In genomic region chr4:71550220-71551190, GRCh38 we compare ENCODE assay signal across 12 cellular contexts.
DNase-seq lines count a peak whose midpoint lies in the region; ATAC-seq and TF ChIP-seq lines count a peak whose summit lies in the region.
"Had no signal": no experiment of that assay in that cellular context is flagged by ENCODE, and none has a peak within 500 bp of the region (broad histone marks: within the 10 kb centered on the region; RNA-seq: fewer than 3 reads in every experiment).

No MANE protein-coding gene starts in this region.

- peak; percentile 45 for TF ChIP-seq CTCF in OCI-LY3 (IDR thresholded peaks at IDR 0.05; ENCODE audit: low read depth, low read length)

- peaks cover 12% of the 10 kb centered on the region for H3K27me3 ChIP-seq in OCI-LY3 (ENCODE audit: low read depth, low read length)
- H3K27me3 ChIP-seq: gastrocnemius medialis had no signal

- no peak overlapping the region for H3K27ac Mint-ChIP-seq in stimulated activated naive CD8-positive, alpha-beta T cell treated with anti-CD3 and anti-CD28 coated beads, Interleukin-15, amount 100 ng/mL, for 72 hours
- H3K27ac Mint-ChIP-seq: activated naive CD4-positive, alpha-beta T cell treated with anti-CD3 and anti-CD28 coated beads, Interleukin-2, amount 10 ng/mL, durations not matched to agents 7 days and 5 days; naive B cell had no signal

- DNase-seq in fibroblast of the conjunctiva (ENCODE audit: low read depth) = peak; percentile 24
- peak; percentile 89 for DNase-seq in renal cortical epithelial cell (ENCODE audit: low read depth)
- no peak for DNase-seq in SKM-1 (lab: John Stamatoyannopoulos, UW; ENCODE audit: unreplicated experiment)
- no peak for DNase-seq in stimulated activated naive CD4-positive, alpha-beta T cell (lab: John Stamatoyannopoulos, UW)
- no peak for DNase-seq in NCI-H1436 treated with DMSO at 0.1 percent for 48 hours (lab: John Stamatoyannopoulos, UW)
- DNase-seq in stimulated activated naive CD8-positive, alpha-beta T cell treated with anti-CD3 and anti-CD28 coated beads, Interleukin-15, amount 100 ng/mL, for 72 hours = no peak
- DNase-seq: activated naive CD4-positive, alpha-beta T cell treated with anti-CD3 and anti-CD28 coated beads, Interleukin-2, amount 10 ng/mL, durations not matched to agents 7 days and 5 days; gastrocnemius medialis; naive B cell had no signal

- no peaks in the 10 kb centered on the region for H3K27me3 Mint-ChIP-seq in stimulated activated naive CD8-positive, alpha-beta T cell treated with anti-CD3 and anti-CD28 coated beads, Interleukin-15, amount 100 ng/mL, for 72 hours
- H3K27me3 Mint-ChIP-seq: activated naive CD4-positive, alpha-beta T cell treated with anti-CD3 and anti-CD28 coated beads, Interleukin-2, amount 10 ng/mL, durations not matched to agents 7 days and 5 days; naive B cell had no signal

- peaks cover 13% of the 10 kb centered on the region for H3K4me1 ChIP-seq in OCI-LY3 (ENCODE audit: low read length)
- H3K4me1 ChIP-seq: gastrocnemius medialis had no signal

- H2AFZ ChIP-seq in OCI-LY3 (ENCODE audit: low read depth, low read length) = 0 out of 2 replicates have a peak overlapping the region, but pooled peaks have one; percentile 13

- H3K4me2 ChIP-seq in OCI-LY3 (ENCODE audit: low read length) = peak overlapping the region; percentile 8

- H3K4me3 Mint-ChIP-seq in stimulated activated naive CD8-positive, alpha-beta T cell treated with anti-CD3 and anti-CD28 coated beads, Interleukin-15, amount 100 ng/mL, for 72 hours = no peak overlapping the region
- H3K4me3 Mint-ChIP-seq: activated naive CD4-positive, alpha-beta T cell treated with anti-CD3 and anti-CD28 coated beads, Interleukin-2, amount 10 ng/mL, durations not matched to agents 7 days and 5 days; naive B cell had no signal

- H3K27ac ChIP-seq in OCI-LY3 (ENCODE audit: low read length) = no peak overlapping the region
- H3K27ac ChIP-seq: gastrocnemius medialis had no signal

- H3K9ac ChIP-seq in OCI-LY3 (ENCODE audit: low read length) = no peak overlapping the region

- no peaks in the 10 kb centered on the region for H3K36me3 ChIP-seq in OCI-LY3 (replicated peaks; ENCODE audit: low read depth, low read length)
- H3K36me3 ChIP-seq: gastrocnemius medialis had no signal

- no peaks in the 10 kb centered on the region for H3K9me3 ChIP-seq in OCI-LY3 (ENCODE audit: insufficient read depth, low read length)
- H3K9me3 ChIP-seq: gastrocnemius medialis had no signal

- H3K9me3 Mint-ChIP-seq in stimulated activated naive CD8-positive, alpha-beta T cell treated with anti-CD3 and anti-CD28 coated beads, Interleukin-15, amount 100 ng/mL, for 72 hours = no peaks in the 10 kb centered on the region
- H3K9me3 Mint-ChIP-seq: activated naive CD4-positive, alpha-beta T cell treated with anti-CD3 and anti-CD28 coated beads, Interleukin-2, amount 10 ng/mL, durations not matched to agents 7 days and 5 days; naive B cell had no signal

- no peaks in the 10 kb centered on the region for H3K4me1 Mint-ChIP-seq in stimulated activated naive CD8-positive, alpha-beta T cell treated with anti-CD3 and anti-CD28 coated beads, Interleukin-15, amount 100 ng/mL, for 72 hours
- H3K4me1 Mint-ChIP-seq: activated naive CD4-positive, alpha-beta T cell treated with anti-CD3 and anti-CD28 coated beads, Interleukin-2, amount 10 ng/mL, durations not matched to agents 7 days and 5 days; naive B cell had no signal

- no peaks in the 10 kb centered on the region for H3K79me2 ChIP-seq in OCI-LY3 (ENCODE audit: low read length)

- ATAC-seq in GM18870 (IDR thresholded peaks at IDR 0.05; ENCODE audit: unreplicated experiment) = peak; percentile 61
- no peak for ATAC-seq in stimulated activated naive CD8-positive, alpha-beta T cell treated with anti-CD3 and anti-CD28 coated beads, Interleukin-15, amount 100 ng/mL, for 72 hours
- ATAC-seq: activated CD4-positive, CD25-positive, alpha-beta regulatory T cell treated with anti-CD3 and anti-CD28 coated beads, Interleukin-2, amount 50 U/mL, for 24 hours; gastrocnemius medialis had no signal

- no peak overlapping the region for H3K4me3 ChIP-seq in OCI-LY3 (ENCODE audit: low read length)
- H3K4me3 ChIP-seq: gastrocnemius medialis had no signal

- no peaks in the 10 kb centered on the region for H4K20me1 ChIP-seq in OCI-LY3 (ENCODE audit: insufficient read depth, low read length)

Comparison
In these comparisons a context has a peak if more than half of its experiments do, and no peak if none do; other contexts are left out.
1. DNase-seq: peak in fibroblast of the conjunctiva (single experiment) and renal cortical epithelial cell (single experiment); none in SKM-1 (single experiment), stimulated activated naive CD4-positive, alpha-beta T cell (0 of 6), NCI-H1436 treated with DMSO at 0.1 percent for 48 hours (single experiment) and stimulated activated naive CD8-positive, alpha-beta T cell treated with anti-CD3 and anti-CD28 coated beads, Interleukin-15, amount 100 ng/mL, for 72 hours (0 of 2).